9 cellular contexts compared by ENCODE assay signal in genomic region chr13:41562083-41562482, GRCh38.
DNase-seq lines count a peak whose midpoint lies in the region; ATAC-seq and TF ChIP-seq lines count a peak whose summit lies in the region.
"Had no signal": no experiment of that assay in that cellular context is flagged by ENCODE, and none has a peak within 500 bp of the region (broad histone marks: within the 10 kb centered on the region; RNA-seq: fewer than 3 reads in every experiment).

No MANE protein-coding gene starts in this region.

- TF ChIP-seq POLR2A in erythroblast (IDR thresholded peaks at IDR 0.05; ENCODE audit: low read length) = no peak

- intact Hi-C loops in Right ventricle myocardium inferior (cut with DNase I) (no loop called here), cardiac septum (cut with DNase I) (no loop called here)

- H3K36me3 Mint-ChIP-seq in activated naive CD8-positive, alpha-beta T cell treated with anti-CD3 and anti-CD28 coated beads, Interleukin-2, amount 50 U/mL, for 24 hours (ENCODE audit: low read depth) = no peaks in the 10 kb centered on the region
- H3K36me3 Mint-ChIP-seq: naive thymus-derived CD8-positive, alpha-beta T cell had no signal

- no peak overlapping the region for H3K4me3 Mint-ChIP-seq in activated naive CD8-positive, alpha-beta T cell treated with anti-CD3 and anti-CD28 coated beads, Interleukin-2, amount 50 U/mL, for 24 hours
- H3K4me3 Mint-ChIP-seq: naive thymus-derived CD8-positive, alpha-beta T cell had no signal

- H3K4me1 Mint-ChIP-seq in activated naive CD8-positive, alpha-beta T cell treated with anti-CD3 and anti-CD28 coated beads, Interleukin-2, amount 50 U/mL, for 24 hours = peaks cover 19% of the 10 kb centered on the region

- no peak overlapping the region for H3K4me3 ChIP-seq in epithelial cell of esophagus (ENCODE audit: low read length)

- TF ChIP-seq CTCF in epithelial cell of esophagus (IDR thresholded peaks at IDR 0.05; ENCODE audit: insufficient read depth, low read depth, low read length, missing control alignments) = no peak

- ATAC-seq in Right ventricle myocardium inferior (peak; percentile 77), HG03571 (IDR thresholded peaks at IDR 0.05; ENCODE audit: unreplicated experiment) (no peak)
- ATAC-seq in activated naive CD8-positive, alpha-beta T cell treated with anti-CD3 and anti-CD28 coated beads, Interleukin-2, amount 50 U/mL, for 24 hours = no peak
- ATAC-seq in stimulated activated naive CD8-positive, alpha-beta T cell treated with anti-CD3 and anti-CD28 coated beads, Interleukin-15, Interleukin-2, amounts not matched to agents 100 U/mL and 50 U/mL, for 24 hours = no peak
- ATAC-seq: naive thymus-derived CD8-positive, alpha-beta T cell had no signal

- no peaks in the 10 kb centered on the region for H3K27me3 Mint-ChIP-seq in activated naive CD8-positive, alpha-beta T cell treated with anti-CD3 and anti-CD28 coated beads, Interleukin-2, amount 50 U/mL, for 24 hours
- H3K27me3 Mint-ChIP-seq: naive thymus-derived CD8-positive, alpha-beta T cell had no signal

- no peak overlapping the region for H3K27ac Mint-ChIP-seq in activated naive CD8-positive, alpha-beta T cell treated with anti-CD3 and anti-CD28 coated beads, Interleukin-2, amount 50 U/mL, for 24 hours

- H3K9me3 Mint-ChIP-seq in activated naive CD8-positive, alpha-beta T cell treated with anti-CD3 and anti-CD28 coated beads, Interleukin-2, amount 50 U/mL, for 24 hours = no peaks in the 10 kb centered on the region
- H3K9me3 Mint-ChIP-seq: naive thymus-derived CD8-positive, alpha-beta T cell had no signal

- DNase-seq in Right ventricle myocardium inferior (ENCODE audit: missing footprints) (peak; percentile 85), cardiac septum (ENCODE audit: low spot score) (no peak), epithelial cell of esophagus (ENCODE audit: low read depth) (peak; percentile 62), middle frontal gyrus (ENCODE audit: extremely low spot score, low spot score) (peak; percentile 85), erythroblast (lab: John Stamatoyannopoulos, UW) (no peak)
- no peak for DNase-seq in activated naive CD8-positive, alpha-beta T cell treated with anti-CD3 and anti-CD28 coated beads, Interleukin-2, amount 50 U/mL, for 24 hours
- no peak for DNase-seq in stimulated activated naive CD8-positive, alpha-beta T cell treated with anti-CD3 and anti-CD28 coated beads, Interleukin-15, Interleukin-2, amounts not matched to agents 100 U/mL and 50 U/mL, for 24 hours
- DNase-seq: naive thymus-derived CD8-positive, alpha-beta T cell had no signal

Comparison
In these comparisons a context has a peak if more than half of its experiments do, and no peak if none do; other contexts are left out.
1. DNase-seq: peak in Right ventricle myocardium inferior (single experiment), epithelial cell of esophagus (single experiment) and middle frontal gyrus (single experiment); none in cardiac septum (single experiment), activated naive CD8-positive, alpha-beta T cell treated with anti-CD3 and anti-CD28 coated beads, Interleukin-2, amount 50 U/mL, for 24 hours (single experiment), erythroblast (0 of 2) and stimulated activated naive CD8-positive, alpha-beta T cell treated with anti-CD3 and anti-CD28 coated beads, Interleukin-15, Interleukin-2, amounts not matched to agents 100 U/mL and 50 U/mL, for 24 hours (single experiment).